9 cellular contexts compared by ENCODE assay signal in genomic region chr11:86523738-86524602, GRCh38.
DNase-seq lines count a peak whose midpoint lies in the region; TF ChIP-seq lines count a peak whose summit lies in the region.
"Had no signal": no experiment of that assay in that cellular context is flagged by ENCODE, and none has a peak within 500 bp of the region (broad histone marks: within the 10 kb centered on the region; RNA-seq: fewer than 3 reads in every experiment).

No MANE protein-coding gene starts in this region.

- no peaks in the 10 kb centered on the region for H3K27me3 ChIP-seq in muscle layer of duodenum (ENCODE audit: low read depth, low read length)

- H3K4me1 ChIP-seq in muscle layer of duodenum (ENCODE audit: control insufficient read depth in 1 of 2, insufficient read depth in 2 of 2, low read length in 2 of 2): peaks cover 5 to 29% of the 10 kb centered on the region in 2 donors

- peak; percentile 75 for DNase-seq in AG08396 (ENCODE audit: low spot score)
- DNase-seq in LNCaP clone FGC (ENCODE audit: low read depth): peak; percentile 68
- peak; percentile 61 for DNase-seq in dedifferentiated amniotic fluid mesenchymal stem cell (ENCODE audit: extremely low spot score)
- no peak for DNase-seq in NCI-H748 treated with DMSO at 0.1 percent for 48 hours (lab: John Stamatoyannopoulos, UW)
- no peak for DNase-seq in NCI-H446 (lab: John Stamatoyannopoulos, UW)
- no peak for DNase-seq in SK-N-DZ (ENCODE audit: low spot score)
- no peak for DNase-seq in activated CD4-positive, alpha-beta T cell treated with anti-CD3 and anti-CD28 coated beads, Interleukin-2, amount 50 U/mL, for 1 hour
- DNase-seq: NCI-H2171 had no signal

- no peak for TF ChIP-seq CTCF in LNCaP clone FGC (IDR thresholded peaks at IDR 0.05; ENCODE audit: control insufficient read depth, extremely low read depth, insufficient read depth)

- no peaks in the 10 kb centered on the region for H3K9me3 ChIP-seq in muscle layer of duodenum (ENCODE audit: control insufficient read depth in 1 of 2, low read length in 2 of 2)

- peak overlapping the region; percentile 21 for H3K27ac ChIP-seq in muscle layer of duodenum (ENCODE audit: low read length)

- no peak overlapping the region for H3K4me3 ChIP-seq in LNCaP clone FGC (ENCODE audit: low read depth, low read length)
- no peak overlapping the region for H3K4me3 ChIP-seq in muscle layer of duodenum (ENCODE audit: low read depth in 1 of 2, low read length in 2 of 2)

- no peaks in the 10 kb centered on the region for H3K36me3 ChIP-seq in muscle layer of duodenum (ENCODE audit: control insufficient read depth in 1 of 2, insufficient read depth in 2 of 2, low read length in 2 of 2)

Comparison
In these comparisons a context has a peak if more than half of its experiments do, and no peak if none do; other contexts are left out.
1. DNase-seq: peak in AG08396 (single experiment), LNCaP clone FGC (single experiment) and dedifferentiated amniotic fluid mesenchymal stem cell (single experiment); none in NCI-H748 treated with DMSO at 0.1 percent for 48 hours (single experiment), NCI-H446 (0 of 2), SK-N-DZ (single experiment) and activated CD4-positive, alpha-beta T cell treated with anti-CD3 and anti-CD28 coated beads, Interleukin-2, amount 50 U/mL, for 1 hour (single experiment).